11 cellular contexts compared by ENCODE assay signal in genomic region chr17:43316522-43317142, GRCh38.
DNase-seq lines count a peak whose midpoint lies in the region; ATAC-seq and TF ChIP-seq lines count a peak whose summit lies in the region.
"Had no signal": no experiment of that assay in that cellular context is flagged by ENCODE, and none has a peak within 500 bp of the region (broad histone marks: within the 10 kb centered on the region; RNA-seq: fewer than 3 reads in every experiment).

No MANE protein-coding gene starts in this region.

- TF ChIP-seq POLR2A in NB4 (IDR thresholded peaks at IDR 0.05; ENCODE audit: extremely low read depth, insufficient read length): no peak

- TF ChIP-seq CTCF in NB4 (IDR thresholded peaks at IDR 0.05; ENCODE audit: low read depth, low read length): no peak
- TF ChIP-seq CTCF in neutrophil (IDR thresholded peaks at IDR 0.05): no peak

- H3K27me3 ChIP-seq in neutrophil: no peaks in the 10 kb centered on the region

- peak; percentile 68 for DNase-seq in ELR (ENCODE audit: low read depth)
- DNase-seq in NB4 (ENCODE audit: low read depth): peak; percentile 56
- DNase-seq in cerebellar cortex (ENCODE audit: low spot score): peak; percentile 48
- no peak for DNase-seq in COR-L47 (lab: John Stamatoyannopoulos, UW)
- DNase-seq: anterior cingulate cortex, DMS53, NCI-H187 treated with DMSO at 0.1 percent for 48 hours had no signal

- no peaks in the 10 kb centered on the region for H3K9me3 ChIP-seq in neutrophil

- no peaks in the 10 kb centered on the region for H3K4me1 ChIP-seq in neutrophil (ENCODE audit: control insufficient read depth in 1 of 2, insufficient read depth in 1 of 2, low read depth in 1 of 2, low read length in 1 of 2)

- H3K4me3 ChIP-seq in NB4 (ENCODE audit: low read depth, low read length) (no peak overlapping the region), neutrophil (ENCODE audit: low read depth in 1 of 2, low read length in 1 of 2) (no peak overlapping the region)

- ATAC-seq in esophagus mucosa (no peak), HG03571 (IDR thresholded peaks at IDR 0.05; ENCODE audit: unreplicated experiment) (no peak), HG03108 (IDR thresholded peaks at IDR 0.05; ENCODE audit: unreplicated experiment) (no peak)

- peak overlapping the region; percentile 42 for H3K27ac ChIP-seq in neutrophil

- no peaks in the 10 kb centered on the region for H3K36me3 ChIP-seq in neutrophil
